ENCODE assay signal across 9 cellular contexts in genomic region chr16:20898938-20899502, GRCh38. TPM values are rescaled to one million over a fixed set of nuclear protein-coding genes. Genes with fewer than 3 reads are reported as not detected.
A peak's percentile ranks its signal among the peaks of the same experiment; 100 is the strongest.
DNase-seq lines count a peak whose midpoint lies in the region; ATAC-seq, FAIRE-seq and TF ChIP-seq lines count a peak whose summit lies in the region.
"Had no signal": no experiment of that assay in that cellular context is flagged by ENCODE, and none has a peak within 500 bp of the region (broad histone marks: within the 10 kb centered on the region; RNA-seq: fewer than 3 reads in every experiment).

No MANE protein-coding gene starts in this region.

- no peak for TF ChIP-seq POLR2A in transverse colon (IDR thresholded peaks at IDR 0.05)

- H3K27me3 Mint-ChIP-seq in activated T-cell treated with anti-CD3 and anti-CD28 coated beads, Interleukin-2, amount 50 U/mL, for 72 hours (ENCODE audit: low read depth), result no peaks in the 10 kb centered on the region
- H3K27me3 Mint-ChIP-seq in astrocyte (ENCODE audit: low read depth, unreplicated experiment), result no peaks in the 10 kb centered on the region

- no peaks in the 10 kb centered on the region for H3K9me3 Mint-ChIP-seq in activated T-cell treated with anti-CD3 and anti-CD28 coated beads, Interleukin-2, amount 50 U/mL, for 72 hours
- no peaks in the 10 kb centered on the region for H3K9me3 Mint-ChIP-seq in astrocyte (ENCODE audit: unreplicated experiment)

- no peaks in the 10 kb centered on the region for H3K9me3 ChIP-seq in astrocyte (ENCODE audit: insufficient read depth, low read depth, low read length)
- H3K9me3 ChIP-seq in transverse colon, result no peaks in the 10 kb centered on the region

- intact Hi-C loops in transverse colon (cut with DNase I; ENCODE audit: low total_unique reads), result no loop called here

- in situ Hi-C loops in transverse colon (cut with MboI; ENCODE audit: low pct_ligation_motif_present in 1 of 4, low pct_unique_long_range_greater_than_20kb in 1 of 4, low sequenced_read_pairs in 3 of 4), result no loop called here

- peaks cover 21% of the 10 kb centered on the region for H3K36me3 ChIP-seq in astrocyte (ENCODE audit: insufficient read depth, low read length)
- no peaks in the 10 kb centered on the region for H3K36me3 ChIP-seq in transverse colon

- TF ChIP-seq EP300 in transverse colon (IDR thresholded peaks at IDR 0.05; ENCODE audit: low read depth), result no peak

- no peak for DNase-seq in activated T-cell treated with anti-CD3 and anti-CD28 coated beads, Interleukin-2, amount 50 U/mL, for 72 hours
- DNase-seq in activated T-cell treated with anti-CD3 and anti-CD28 coated beads for 4 hours (no peak), astrocyte (ENCODE audit: low read depth) (peak; percentile 91), transverse colon (no peak), DMS79 (lab: John Stamatoyannopoulos, UW) (no peak)
- DNase-seq in stimulated activated CD4-positive, alpha-beta T cell treated with anti-CD3 and anti-CD28 coated beads, Interleukin-4, amount 100 ng/mL, for 4 hours, result no peak
- DNase-seq in stimulated activated CD4-positive, alpha-beta T cell treated with anti-CD3 and anti-CD28 coated beads, Interleukin-15, amount 100 ng/mL, for 24 hours, result no peak

- peaks cover 49% of the 10 kb centered on the region for H4K20me1 ChIP-seq in astrocyte (ENCODE audit: insufficient read depth, low read length)

- no peaks in the 10 kb centered on the region for H3K27me3 ChIP-seq in astrocyte (ENCODE audit: insufficient read depth, low read length)
- H3K27me3 ChIP-seq in layer of hippocampus (ENCODE audit: control insufficient read depth, insufficient read depth, low read length), result no peaks in the 10 kb centered on the region
- no peaks in the 10 kb centered on the region for H3K27me3 ChIP-seq in transverse colon

- H3K27ac ChIP-seq in astrocyte (ENCODE audit: low read depth, low read length), result peak overlapping the region; percentile 100
- H3K27ac ChIP-seq in layer of hippocampus (ENCODE audit: low read depth, low read length), result peak overlapping the region; percentile 96
- H3K27ac ChIP-seq in transverse colon, result peak overlapping the region; percentile 93 to 97 (median 94)

- peak; percentile 45 for FAIRE-seq in astrocyte (lab: Jason Lieb, UNC)
- FAIRE-seq: G401.6 had no signal

- H3K36me3 Mint-ChIP-seq in activated T-cell treated with anti-CD3 and anti-CD28 coated beads, Interleukin-2, amount 50 U/mL, for 72 hours (ENCODE audit: insufficient read depth in 2 of 2), result peaks cover 12 to 21% of the 10 kb centered on the region in 2 donors
- H3K36me3 Mint-ChIP-seq in astrocyte (ENCODE audit: low read depth, unreplicated experiment), result peaks cover 3% of the 10 kb centered on the region

- H3K4me3 Mint-ChIP-seq in activated T-cell treated with anti-CD3 and anti-CD28 coated beads, Interleukin-2, amount 50 U/mL, for 72 hours, result peak overlapping the region; percentile 87 to 90
- H3K4me3 Mint-ChIP-seq in astrocyte (ENCODE audit: unreplicated experiment), result peak overlapping the region; percentile 99

- TF ChIP-seq CTCF in astrocyte (IDR thresholded peaks at IDR 0.05; ENCODE audit: insufficient read depth, low read depth, low read length) (no peak), transverse colon (IDR thresholded peaks at IDR 0.05) (no peak)

- H3K4me3 ChIP-seq in astrocyte (ENCODE audit: insufficient read depth, low read depth, low read length) (peak overlapping the region; percentile 88), transverse colon (peak overlapping the region; percentile 62 to 84 (median 76))

- WGBS in transverse colon (ENCODE audit: low coverage in 1 of 2), 2 donors, result 43% methylated on average over 8 of the region's 8 CpGs

- H3K79me2 ChIP-seq in astrocyte (ENCODE audit: insufficient read depth, low read length), result peaks cover 86% of the 10 kb centered on the region

- peak overlapping the region; percentile 56 for H3K27ac Mint-ChIP-seq in activated T-cell treated with anti-CD3 and anti-CD28 coated beads, Interleukin-2, amount 50 U/mL, for 72 hours
- H3K27ac Mint-ChIP-seq in astrocyte (ENCODE audit: unreplicated experiment), result peak overlapping the region; percentile 100

- no peak for ATAC-seq in activated T-cell treated with anti-CD3 and anti-CD28 coated beads, Interleukin-2, amount 50 U/mL, for 72 hours (replicated peaks in 1 of 2)

- no peak overlapping the region for H2AFZ ChIP-seq in astrocyte (ENCODE audit: low read depth, low read length)

- H3K9ac ChIP-seq in astrocyte (ENCODE audit: low read length), result peak overlapping the region; percentile 95

- H3K4me2 ChIP-seq in astrocyte (ENCODE audit: low read length), result peak overlapping the region; percentile 99

- peaks cover 55% of the 10 kb centered on the region for H3K4me1 Mint-ChIP-seq in activated T-cell treated with anti-CD3 and anti-CD28 coated beads, Interleukin-2, amount 50 U/mL, for 72 hours (ENCODE audit: low read depth)
- H3K4me1 Mint-ChIP-seq in astrocyte (ENCODE audit: low read depth, unreplicated experiment), result peaks cover 50% of the 10 kb centered on the region

- H3K4me1 ChIP-seq in astrocyte (ENCODE audit: insufficient read depth, low read length) (peaks cover 40% of the 10 kb centered on the region), transverse colon (peaks cover 8 to 42% (median 30%) of the 10 kb centered on the region in 4 donors)

RNA-seq across cellular contexts. Expression of gene DCUN1D3, which starts 1.1 kb away (rescaled TPM):
- total RNA-seq in activated T-cell treated with anti-CD3 and anti-CD28 coated beads, Interleukin-2, amount 50 U/mL, for 72 hours, result 1 to 10 TPM; 5.7 to 9.9 TPM
- 33.0 and 34.0 TPM in 2 replicates for total RNA-seq in astrocyte
- 10 to 100 TPM in 2 of 4 donors, 1 to 10 TPM in 2; 5.6 to 47.6 (median 10.5) TPM for total RNA-seq in transverse colon

RNA-seq across cellular contexts. Expression of gene LYRM1, which starts 1.6 kb away (rescaled TPM):
- total RNA-seq in activated T-cell treated with anti-CD3 and anti-CD28 coated beads, Interleukin-2, amount 50 U/mL, for 72 hours, result 10 to 100 TPM; 31.8 to 44.0 TPM
- total RNA-seq in astrocyte (23.0 and 24.1 TPM in 2 replicates), transverse colon (10 to 100 TPM in 3 of 4 donors, 1 to 10 TPM in 1; 7.9 to 74.6 (median 27.5) TPM)
